ENCODE assay signal across 31 cellular contexts in the genomic region with DNA sequence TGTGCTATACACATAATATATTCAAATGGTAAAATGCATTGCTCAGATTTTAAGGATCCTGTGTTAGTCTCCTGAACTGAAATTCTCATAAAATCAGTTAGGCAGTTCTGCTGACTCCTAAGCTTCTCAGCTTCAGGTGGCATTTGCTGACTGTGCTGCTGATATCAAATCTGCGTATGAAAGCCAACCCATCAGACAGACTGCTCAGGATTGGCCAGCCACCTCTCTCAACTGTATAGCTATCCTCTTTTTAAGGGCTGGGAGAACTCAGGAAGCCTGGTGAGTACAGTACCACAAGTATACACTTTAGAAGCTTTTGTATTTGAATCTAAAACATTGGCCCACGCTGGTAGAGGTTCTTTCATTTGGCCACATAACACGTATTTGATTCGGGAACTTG.
"Had no signal": no experiment of that assay in that cellular context is flagged by ENCODE, and none has a peak within 500 bp of the region (broad histone marks: within the 10 kb centered on the region; RNA-seq: fewer than 3 reads in every experiment).

No MANE protein-coding gene starts in this region.

- H3K4me2 ChIP-seq: neural progenitor cell, smooth muscle cell had no signal

- H3K4me1 Mint-ChIP-seq: immature natural killer cell, mesothelial cell of epicardium, nephron progenitor cell, neural progenitor cell had no signal

- H2AFZ ChIP-seq: neural progenitor cell had no signal

- H3K9me3 ChIP-seq: heart right ventricle, left lung, lower lobe of right lung, neutrophil, right atrium auricular region, right lobe of liver, suprapubic skin, thoracic aorta, tibial artery, upper lobe of right lung had no signal

- H3K9ac ChIP-seq: neural progenitor cell had no signal

- ATAC-seq: heart right ventricle, left colon, left lung, lower lobe of right lung, natural killer cell, right lobe of liver, upper lobe of right lung had no signal

- H3K4me1 ChIP-seq: heart right ventricle, left lung, lower lobe of right lung, neural progenitor cell, right atrium auricular region, right lobe of liver, suprapubic skin, tibial artery, upper lobe of right lung had no signal

- DNase-seq: heart right ventricle; hippocampal formation; immature natural killer cell; kidney; left colon; left lung; lower lobe of right lung; mammary epithelial cell; mesendoderm; naive B cell; natural killer cell; nephron progenitor cell; occipital lobe; right lobe of liver; stimulated activated CD4-positive, alpha-beta T cell treated with anti-CD3 and anti-CD28 coated beads, Interleukin-1b, Interleukin-23, amount 100 ng/mL, for 48 hours; stimulated activated CD4-positive, alpha-beta T cell treated with anti-CD3 and anti-CD28 coated beads, Interleukin-2, amount 100 ng/mL, for 48 hours; stimulated activated CD4-positive, alpha-beta T cell treated with anti-CD3 and anti-CD28 coated beads, Interleukin-4, amount 100 ng/mL, for 4 hours; stimulated activated CD8-positive, alpha-beta memory T cell treated with anti-CD3 and anti-CD28 coated beads, Interleukin-4, amount 100 ng/mL, for 48 hours; stimulated activated naive CD4-positive, alpha-beta T cell; tibial artery; trophoblast cell; upper lobe of right lung had no signal

- H3K27me3 ChIP-seq: heart right ventricle, left lung, neural progenitor cell, neutrophil, right atrium auricular region, right lobe of liver, suprapubic skin, tibial artery, upper lobe of right lung had no signal

- H3K9me3 Mint-ChIP-seq: immature natural killer cell; mesothelial cell of epicardium; naive B cell; natural killer cell; nephron progenitor cell; neural progenitor cell; stimulated activated naive CD8-positive, alpha-beta T cell treated with anti-CD3 and anti-CD28 coated beads, Interleukin-15, Interleukin-2, amounts not matched to agents 100 ng/mL and 50 ng/mL, for 24 hours had no signal

- H3K27ac Mint-ChIP-seq: mesothelial cell of epicardium; nephron progenitor cell; neural progenitor cell; progenitor cell of endocrine pancreas; stimulated activated naive CD8-positive, alpha-beta T cell treated with anti-CD3 and anti-CD28 coated beads, Interleukin-15, Interleukin-2, amounts not matched to agents 100 ng/mL and 50 ng/mL, for 24 hours had no signal

- H3K4me3 Mint-ChIP-seq: immature natural killer cell; mesothelial cell of epicardium; naive B cell; natural killer cell; nephron progenitor cell; neural progenitor cell; stimulated activated naive CD8-positive, alpha-beta T cell treated with anti-CD3 and anti-CD28 coated beads, Interleukin-15, Interleukin-2, amounts not matched to agents 100 ng/mL and 50 ng/mL, for 24 hours had no signal

- H3K27ac ChIP-seq: heart right ventricle, left lung, lower lobe of right lung, neural progenitor cell, neutrophil, right atrium auricular region, right lobe of liver, suprapubic skin, thoracic aorta, tibial artery, upper lobe of right lung had no signal

- H3K27me3 Mint-ChIP-seq: naive B cell; progenitor cell of endocrine pancreas; stimulated activated naive CD8-positive, alpha-beta T cell treated with anti-CD3 and anti-CD28 coated beads, Interleukin-15, Interleukin-2, amounts not matched to agents 100 ng/mL and 50 ng/mL, for 24 hours had no signal
